18 cellular contexts compared by ENCODE assay signal in genomic region chr18:69876490-69876889, GRCh38.
DNase-seq lines count a peak whose midpoint lies in the region; ATAC-seq and TF ChIP-seq lines count a peak whose summit lies in the region.
"Had no signal": no experiment of that assay in that cellular context is flagged by ENCODE, and none has a peak within 500 bp of the region (broad histone marks: within the 10 kb centered on the region; RNA-seq: fewer than 3 reads in every experiment).

No MANE protein-coding gene starts in this region.

- no peaks in the 10 kb centered on the region for H3K27me3 ChIP-seq in CD4-positive, alpha-beta memory T cell (ENCODE audit: insufficient read depth, low read length)
- no peaks in the 10 kb centered on the region for H3K27me3 ChIP-seq in naive thymus-derived CD4-positive, alpha-beta T cell (ENCODE audit: control insufficient read depth in 2 of 2, insufficient read depth in 2 of 2, low read length in 2 of 2)
- H3K27me3 ChIP-seq: BLaER1 treated with 17β-estradiol and CSF1 and Interleukin-3, amounts not matched to agents 10 nM and 100 nM had no signal

- H3K36me3 ChIP-seq in CD4-positive, alpha-beta memory T cell (ENCODE audit: insufficient read depth, low read length), result peaks cover 6% of the 10 kb centered on the region
- peaks cover 0 to 8% (median 0%) of the 10 kb centered on the region in 3 experiments for H3K36me3 ChIP-seq in naive thymus-derived CD4-positive, alpha-beta T cell (ENCODE audit: control insufficient read depth in 2 of 3, insufficient read depth in 3 of 3, low read length in 3 of 3)
- H3K36me3 ChIP-seq: BLaER1 treated with 17β-estradiol and CSF1 and Interleukin-3, amounts not matched to agents 10 nM and 100 nM; HAP-1 had no signal

- no peaks in the 10 kb centered on the region for H3K27me3 Mint-ChIP-seq in activated CD8-positive, alpha-beta T cell treated with anti-CD3 and anti-CD28 coated beads for 36 hours
- H3K27me3 Mint-ChIP-seq in activated CD8-positive, alpha-beta T cell treated with anti-CD3 and anti-CD28 coated beads, Interleukin-2, amount 10 ng/mL, durations not matched to agents 7 days and 5 days (ENCODE audit: low read depth), result no peaks in the 10 kb centered on the region
- H3K27me3 Mint-ChIP-seq in CD4-positive, alpha-beta memory T cell, result no peaks in the 10 kb centered on the region
- H3K27me3 Mint-ChIP-seq in dendritic cell treated with granulocyte-macrophage colony-stimulating factor and Interleukin-4, amounts not matched to agents 40 ng/mL and 50 ng/mL, for 4 days, result no peaks in the 10 kb centered on the region
- H3K27me3 Mint-ChIP-seq in naive thymus-derived CD4-positive, alpha-beta T cell, result no peaks in the 10 kb centered on the region
- H3K27me3 Mint-ChIP-seq: CD4-positive, CD25-positive, alpha-beta regulatory T cell had no signal

- no peak for TF ChIP-seq CTCF in activated CD8-positive, alpha-beta T cell treated with anti-CD3 and anti-CD28 coated beads for 36 hours (IDR thresholded peaks at IDR 0.05)

- H3K4me3 Mint-ChIP-seq in activated CD8-positive, alpha-beta T cell treated with anti-CD3 and anti-CD28 coated beads for 36 hours, result no peak overlapping the region
- no peak overlapping the region for H3K4me3 Mint-ChIP-seq in activated CD8-positive, alpha-beta T cell treated with anti-CD3 and anti-CD28 coated beads, Interleukin-2, amount 10 ng/mL, durations not matched to agents 7 days and 5 days
- peak overlapping the region in 1 of 8 donors; percentile 52 for H3K4me3 Mint-ChIP-seq in CD4-positive, alpha-beta memory T cell
- no peak overlapping the region for H3K4me3 Mint-ChIP-seq in dendritic cell treated with granulocyte-macrophage colony-stimulating factor and Interleukin-4, amounts not matched to agents 40 ng/mL and 50 ng/mL, for 4 days
- H3K4me3 Mint-ChIP-seq in naive thymus-derived CD4-positive, alpha-beta T cell, result no peak overlapping the region
- H3K4me3 Mint-ChIP-seq: CD4-positive, CD25-positive, alpha-beta regulatory T cell had no signal

- peaks cover 6% of the 10 kb centered on the region for H3K9me3 Mint-ChIP-seq in activated CD8-positive, alpha-beta T cell treated with anti-CD3 and anti-CD28 coated beads for 36 hours
- H3K9me3 Mint-ChIP-seq in activated CD8-positive, alpha-beta T cell treated with anti-CD3 and anti-CD28 coated beads, Interleukin-2, amount 10 ng/mL, durations not matched to agents 7 days and 5 days (ENCODE audit: insufficient read depth), result peaks cover 13% of the 10 kb centered on the region
- H3K9me3 Mint-ChIP-seq in CD4-positive, alpha-beta memory T cell, result no peaks in the 10 kb centered on the region
- peaks cover 18% of the 10 kb centered on the region for H3K9me3 Mint-ChIP-seq in dendritic cell treated with granulocyte-macrophage colony-stimulating factor and Interleukin-4, amounts not matched to agents 40 ng/mL and 50 ng/mL, for 4 days
- peaks cover 0 to 10% (median 3%) of the 10 kb centered on the region in 11 donors for H3K9me3 Mint-ChIP-seq in naive thymus-derived CD4-positive, alpha-beta T cell

- peaks cover 31% of the 10 kb centered on the region for H3K4me1 Mint-ChIP-seq in activated CD8-positive, alpha-beta T cell treated with anti-CD3 and anti-CD28 coated beads for 36 hours (ENCODE audit: low read depth)
- H3K4me1 Mint-ChIP-seq in activated CD8-positive, alpha-beta T cell treated with anti-CD3 and anti-CD28 coated beads, Interleukin-2, amount 10 ng/mL, durations not matched to agents 7 days and 5 days (ENCODE audit: low read depth), result peaks cover 4% of the 10 kb centered on the region
- H3K4me1 Mint-ChIP-seq in CD4-positive, alpha-beta memory T cell, result peaks cover 27 to 65% (median 53%) of the 10 kb centered on the region in 4 donors
- H3K4me1 Mint-ChIP-seq in dendritic cell treated with granulocyte-macrophage colony-stimulating factor and Interleukin-4, amounts not matched to agents 40 ng/mL and 50 ng/mL, for 4 days (ENCODE audit: low read depth), result peaks cover 6% of the 10 kb centered on the region
- peaks cover 13 to 64% (median 39%) of the 10 kb centered on the region in 7 donors for H3K4me1 Mint-ChIP-seq in naive thymus-derived CD4-positive, alpha-beta T cell

- no peak overlapping the region for H3K4me3 ChIP-seq in CD4-positive, alpha-beta memory T cell (ENCODE audit: low read length in 2 of 2)
- H3K4me3 ChIP-seq in naive thymus-derived CD4-positive, alpha-beta T cell (ENCODE audit: low read length), result no peak overlapping the region
- H3K4me3 ChIP-seq: BLaER1 treated with 17β-estradiol and CSF1 and Interleukin-3, amounts not matched to agents 10 nM and 100 nM; HAP-1 had no signal

- intact Hi-C loops in activated CD8-positive, alpha-beta T cell treated with anti-CD3 and anti-CD28 coated beads for 36 hours (cut with micrococcal nuclease), result no loop called here
- intact Hi-C loops in CD4-positive, alpha-beta memory T cell (cut with micrococcal nuclease), result no loop called here
- intact Hi-C loops in dendritic cell treated with granulocyte-macrophage colony-stimulating factor and Interleukin-4, amounts not matched to agents 40 ng/mL and 50 ng/mL, for 4 days (cut with micrococcal nuclease), result no loop called here
- intact Hi-C loops in naive thymus-derived CD4-positive, alpha-beta T cell (cut with micrococcal nuclease), result no loop called here
- intact Hi-C loops in left cardiac atrium (cut with DNase I), result no loop called here

- no peak for DNase-seq in activated CD8-positive, alpha-beta T cell treated with anti-CD3 and anti-CD28 coated beads for 36 hours
- no peak for DNase-seq in activated CD8-positive, alpha-beta T cell treated with anti-CD3 and anti-CD28 coated beads, Interleukin-2, amount 10 ng/mL, durations not matched to agents 7 days and 5 days
- DNase-seq in CD4-positive, alpha-beta memory T cell, result no peak
- no peak for DNase-seq in naive thymus-derived CD4-positive, alpha-beta T cell
- DNase-seq in HuH-7.5 (ENCODE audit: low spot score), result no peak
- no peak for DNase-seq in A172 (ENCODE audit: low spot score)
- DNase-seq in left cardiac atrium, result no peak
- DNase-seq: 8988T; ACHN; CD4-positive, CD25-positive, alpha-beta regulatory T cell; COR-L47; DMS153; DMS79 treated with DMSO at 0.1 percent for 48 hours; EL; GOT3 had no signal

- no peak for ATAC-seq in activated CD8-positive, alpha-beta T cell treated with anti-CD3 and anti-CD28 coated beads for 36 hours
- ATAC-seq in activated CD8-positive, alpha-beta T cell treated with anti-CD3 and anti-CD28 coated beads, Interleukin-2, amount 10 ng/mL, durations not matched to agents 7 days and 5 days, result no peak
- ATAC-seq in naive thymus-derived CD4-positive, alpha-beta T cell, result peak; percentile 44
- ATAC-seq in left cardiac atrium, result no peak

- peaks cover 4% of the 10 kb centered on the region for H3K4me1 ChIP-seq in CD4-positive, alpha-beta memory T cell (ENCODE audit: insufficient read depth, low read length)
- H3K4me1 ChIP-seq in naive thymus-derived CD4-positive, alpha-beta T cell (ENCODE audit: control insufficient read depth in 2 of 2, insufficient read depth in 2 of 2, low read length in 2 of 2), result peaks cover 0 to 4% of the 10 kb centered on the region in 2 donors
- H3K4me1 ChIP-seq: BLaER1 treated with 17β-estradiol and CSF1 and Interleukin-3, amounts not matched to agents 10 nM and 100 nM; HAP-1 had no signal

- no peaks in the 10 kb centered on the region for H3K9me3 ChIP-seq in CD4-positive, alpha-beta memory T cell (ENCODE audit: control insufficient read depth in 1 of 2, low read length in 2 of 2)
- H3K9me3 ChIP-seq in naive thymus-derived CD4-positive, alpha-beta T cell (ENCODE audit: control insufficient read depth in 2 of 3, low read length in 3 of 3), result no peaks in the 10 kb centered on the region
- H3K9me3 ChIP-seq: BLaER1 treated with 17β-estradiol and CSF1 and Interleukin-3, amounts not matched to agents 10 nM and 100 nM; HAP-1 had no signal

- H3K36me3 Mint-ChIP-seq in activated CD8-positive, alpha-beta T cell treated with anti-CD3 and anti-CD28 coated beads for 36 hours (ENCODE audit: low read depth), result peaks cover 45% of the 10 kb centered on the region
- H3K36me3 Mint-ChIP-seq in activated CD8-positive, alpha-beta T cell treated with anti-CD3 and anti-CD28 coated beads, Interleukin-2, amount 10 ng/mL, durations not matched to agents 7 days and 5 days (ENCODE audit: low read depth), result peaks cover 62% of the 10 kb centered on the region
- H3K36me3 Mint-ChIP-seq in CD4-positive, alpha-beta memory T cell, result peaks cover 53 to 68% of the 10 kb centered on the region in 2 donors
- peaks cover 44% of the 10 kb centered on the region for H3K36me3 Mint-ChIP-seq in dendritic cell treated with granulocyte-macrophage colony-stimulating factor and Interleukin-4, amounts not matched to agents 40 ng/mL and 50 ng/mL, for 4 days (ENCODE audit: low read depth)
- peaks cover 7 to 58% (median 50%) of the 10 kb centered on the region in 5 donors for H3K36me3 Mint-ChIP-seq in naive thymus-derived CD4-positive, alpha-beta T cell

- H3K27ac ChIP-seq in CD4-positive, alpha-beta memory T cell (ENCODE audit: low read depth, low read length), result no peak overlapping the region
- H3K27ac ChIP-seq in naive thymus-derived CD4-positive, alpha-beta T cell (ENCODE audit: low read depth, low read length), result no peak overlapping the region
- H3K27ac ChIP-seq: BLaER1 treated with 17β-estradiol and CSF1 and Interleukin-3, amounts not matched to agents 10 nM and 100 nM had no signal

- H3K27ac Mint-ChIP-seq in activated CD8-positive, alpha-beta T cell treated with anti-CD3 and anti-CD28 coated beads for 36 hours, result peak overlapping the region; percentile 31
- no peak overlapping the region for H3K27ac Mint-ChIP-seq in activated CD8-positive, alpha-beta T cell treated with anti-CD3 and anti-CD28 coated beads, Interleukin-2, amount 10 ng/mL, durations not matched to agents 7 days and 5 days
- peak overlapping the region in 4 of 7 donors; percentile 7 to 57 (median 48) for H3K27ac Mint-ChIP-seq in CD4-positive, alpha-beta memory T cell
- peak overlapping the region; percentile 25 for H3K27ac Mint-ChIP-seq in dendritic cell treated with granulocyte-macrophage colony-stimulating factor and Interleukin-4, amounts not matched to agents 40 ng/mL and 50 ng/mL, for 4 days
- H3K27ac Mint-ChIP-seq in naive thymus-derived CD4-positive, alpha-beta T cell, result peak overlapping the region in 1 of 9 donors; percentile 58
- H3K27ac Mint-ChIP-seq: CD4-positive, CD25-positive, alpha-beta regulatory T cell had no signal

- POLR2A ChIA-PET in activated CD8-positive, alpha-beta T cell treated with anti-CD3 and anti-CD28 coated beads for 36 hours (lab: Charles Lee), result no interaction called here
- POLR2A ChIA-PET in activated CD8-positive, alpha-beta T cell treated with anti-CD3 and anti-CD28 coated beads, Interleukin-2, amount 10 ng/mL, durations not matched to agents 7 days and 5 days (lab: Charles Lee), result interaction anchor here (0.7 kb wide), 1 partner anchor 129 kb away, joined by 3 read pairs; no protein-coding TSS in a partner anchor
- POLR2A ChIA-PET in CD4-positive, alpha-beta memory T cell (lab: Charles Lee; ENCODE audit: partially characterized antibody), result no interaction called here
- POLR2A ChIA-PET in naive thymus-derived CD4-positive, alpha-beta T cell (lab: Charles Lee), result interaction anchor here (0.6 to 0.7 kb wide), 2 partner anchors 15 to 517 kb away, joined by 3 to 6 read pairs; no protein-coding TSS in a partner anchor

- CTCF ChIA-PET in activated CD8-positive, alpha-beta T cell treated with anti-CD3 and anti-CD28 coated beads for 36 hours (lab: Charles Lee), result no interaction called here
- CTCF ChIA-PET in activated CD8-positive, alpha-beta T cell treated with anti-CD3 and anti-CD28 coated beads, Interleukin-2, amount 10 ng/mL, durations not matched to agents 7 days and 5 days (lab: Charles Lee), result no interaction called here
- CTCF ChIA-PET in CD4-positive, alpha-beta memory T cell (lab: Charles Lee; ENCODE audit: partially characterized antibody), result no interaction called here
- CTCF ChIA-PET in naive thymus-derived CD4-positive, alpha-beta T cell (lab: Charles Lee), result no interaction called here

Comparison
In these comparisons a context has a peak if more than half of its experiments do, and no peak if none do; other contexts are left out.
1. POLR2A ChIA-PET loops: an anchor here in activated CD8-positive, alpha-beta T cell treated with anti-CD3 and anti-CD28 coated beads, Interleukin-2, amount 10 ng/mL, durations not matched to agents 7 days and 5 days (0.7 kb wide) and naive thymus-derived CD4-positive, alpha-beta T cell (0.6 to 0.7 kb wide); none called in activated CD8-positive, alpha-beta T cell treated with anti-CD3 and anti-CD28 coated beads for 36 hours and CD4-positive, alpha-beta memory T cell.